Comparison of ENCODE assay signal across 16 cellular contexts in genomic region chr6:66992660-66993059, GRCh38.
DNase-seq lines count a peak whose midpoint lies in the region; ATAC-seq and TF ChIP-seq lines count a peak whose summit lies in the region.
"Had no signal": no experiment of that assay in that cellular context is flagged by ENCODE, and none has a peak within 500 bp of the region (broad histone marks: within the 10 kb centered on the region; RNA-seq: fewer than 3 reads in every experiment).

No MANE protein-coding gene starts in this region.

- in situ Hi-C loops in ACHN (cut with HindIII; ENCODE audit: low pct_ligation_motif_present, low pct_unique_long_range_greater_than_20kb, low sequenced_read_pairs): no loop called here

- TF ChIP-seq CTCF in MCF 10A (IDR thresholded peaks at IDR 0.05; ENCODE audit: unreplicated experiment) (no peak), breast epithelium (IDR thresholded peaks at IDR 0.05) (no peak)

- H3K9me3 ChIP-seq in breast epithelium: peaks cover 0 to 16% of the 10 kb centered on the region in 2 donors
- H3K9me3 ChIP-seq in MG63: peaks cover 2% of the 10 kb centered on the region; the same call in 1 of the 2 replicates
- H3K9me3 ChIP-seq: HAP-1 had no signal

- H3K27ac ChIP-seq in breast epithelium: no peak overlapping the region
- H3K27ac ChIP-seq: 22Rv1 had no signal

- intact Hi-C loops in MCF 10A (cut with micrococcal nuclease) (no loop called here), breast epithelium (cut with DNase I; ENCODE audit: low total_unique reads) (no loop called here)

- TF ChIP-seq POLR2A in breast epithelium (IDR thresholded peaks at IDR 0.05): no peak

- peak overlapping the region; percentile 66 for H3K4me3 Mint-ChIP-seq in MCF 10A (ENCODE audit: unreplicated experiment)
- H3K4me3 Mint-ChIP-seq: B cell; CD4-positive, alpha-beta T cell had no signal

- H3K4me3 ChIP-seq in breast epithelium (no peak overlapping the region), MG63 (peak overlapping the region; percentile 40)
- H3K4me3 ChIP-seq: HAP-1, K562 had no signal

- H3K4me1 ChIP-seq in breast epithelium: no peaks in the 10 kb centered on the region
- H3K4me1 ChIP-seq: HAP-1 had no signal

- no peaks in the 10 kb centered on the region for H3K9me3 Mint-ChIP-seq in MCF 10A (ENCODE audit: unreplicated experiment)

- H3K36me3 Mint-ChIP-seq in MCF 10A (ENCODE audit: insufficient read depth, unreplicated experiment): no peaks in the 10 kb centered on the region

- DNase-seq in MCF 10A (ENCODE audit: unreplicated experiment) (no peak), breast epithelium (ENCODE audit: low spot score in 2 of 2) (no peak), MG63 (no peak), OCI-M1 (lab: John Stamatoyannopoulos, UW) (peak; percentile 63), ACHN (no peak)
- DNase-seq: C1 segment of cervical spinal cord; Calu3; CD4-positive, alpha-beta T cell; DMS 273 treated with DMSO at 0.1 percent for 48 hours had no signal

- ATAC-seq in GM18870 (IDR thresholded peaks at IDR 0.05; ENCODE audit: unreplicated experiment) (no peak), HG03175 (IDR thresholded peaks at IDR 0.05; ENCODE audit: unreplicated experiment) (no peak), GM19395 (IDR thresholded peaks at IDR 0.05; ENCODE audit: unreplicated experiment) (no peak)
- ATAC-seq: K562 had no signal

- POLR2A ChIA-PET in MCF 10A (lab: Yijun Ruan, JAX): interaction anchor here (0.7 kb wide), 1 partner anchor 269 kb away, joined by 3 read pairs; no protein-coding TSS in a partner anchor

- H3K36me3 ChIP-seq in breast epithelium (no peaks in the 10 kb centered on the region), MG63 (no peaks in the 10 kb centered on the region)
- H3K36me3 ChIP-seq: HAP-1 had no signal

- H3K4me1 Mint-ChIP-seq in MCF 10A (ENCODE audit: insufficient read depth, unreplicated experiment): peaks cover 16% of the 10 kb centered on the region
- H3K4me1 Mint-ChIP-seq: B cell had no signal

- no peaks in the 10 kb centered on the region for H3K27me3 ChIP-seq in breast epithelium
- no peaks in the 10 kb centered on the region for H3K27me3 ChIP-seq in MG63

- no TSS peak for BruUV-seq in MCF 10A (replicated peaks; lab: Mats Ljungman, UMichigan)

- H3K27me3 Mint-ChIP-seq in MCF 10A (ENCODE audit: insufficient read depth, unreplicated experiment): no peaks in the 10 kb centered on the region
- H3K27me3 Mint-ChIP-seq: B cell; CD4-positive, alpha-beta T cell had no signal

- H3K27ac Mint-ChIP-seq in MCF 10A (ENCODE audit: low read depth, unreplicated experiment): peak overlapping the region; percentile 52
- H3K27ac Mint-ChIP-seq: B cell; CD4-positive, alpha-beta T cell had no signal

- CTCF ChIA-PET in MCF 10A (lab: Yijun Ruan, JAX): interaction anchor here (0.7 kb wide), 2 partner anchors 22 to 334 kb away, joined by 3 read pairs; no protein-coding TSS in a partner anchor
